16 cellular contexts compared by ENCODE assay signal in the genomic region with DNA sequence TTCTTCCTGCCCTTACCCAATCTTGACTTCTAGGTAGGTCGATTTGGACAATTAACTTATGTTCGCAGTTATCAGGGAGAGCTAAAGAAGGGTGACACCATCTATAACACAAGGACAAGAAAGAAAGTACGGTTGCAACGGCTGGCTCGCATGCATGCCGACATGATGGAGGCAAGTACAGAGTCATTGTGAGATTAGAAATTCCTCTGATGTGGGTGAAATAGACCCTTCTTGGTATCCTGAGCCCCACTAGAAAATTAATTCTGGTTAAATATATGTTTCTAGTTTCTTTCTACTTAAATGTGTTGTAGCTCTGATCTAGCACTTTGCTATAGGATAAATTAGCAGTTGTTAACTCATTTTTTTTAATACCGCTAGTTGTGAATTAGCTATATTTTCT. TPM values are rescaled to one million over a fixed set of nuclear protein-coding genes. Genes with fewer than 3 reads are reported as not detected.
A peak's percentile ranks its signal among the peaks of the same experiment; 100 is the strongest.
DNase-seq lines count a peak whose midpoint lies in the region; ATAC-seq and TF ChIP-seq lines count a peak whose summit lies in the region.
"Had no signal": no experiment of that assay in that cellular context is flagged by ENCODE, and none has a peak within 500 bp of the region (broad histone marks: within the 10 kb centered on the region; RNA-seq: fewer than 3 reads in every experiment).

No MANE protein-coding gene starts in this region.

- H3K9me3 Mint-ChIP-seq in activated T-helper 17 cell treated with anti-CD3 and anti-CD28 coated beads, Interleukin-2, amount 50 U/mL, for 72 hours = no peaks in the 10 kb centered on the region
- H3K9me3 Mint-ChIP-seq: H9 had no signal

- H3K27me3 ChIP-seq in cardiac muscle cell (no peaks in the 10 kb centered on the region), right atrium auricular region (no peaks in the 10 kb centered on the region), subcutaneous abdominal adipose tissue (ENCODE audit: control insufficient read depth in 5 of 5, insufficient read depth in 4 of 5, low read length in 5 of 5) (no peaks in the 10 kb centered on the region)
- H3K27me3 ChIP-seq: SJSA1 had no signal

- H3K9me3 ChIP-seq in cardiac muscle cell (ENCODE audit: low read depth) (no peaks in the 10 kb centered on the region), right atrium auricular region (no peaks in the 10 kb centered on the region), subcutaneous abdominal adipose tissue (ENCODE audit: control insufficient read depth in 5 of 5, low read length in 5 of 5) (no peaks in the 10 kb centered on the region)
- H3K9me3 ChIP-seq: SJSA1 had no signal

- H3K4me3 ChIP-seq in cardiac muscle cell (no peak overlapping the region), right atrium auricular region (no peak overlapping the region), subcutaneous abdominal adipose tissue (ENCODE audit: low read depth in 1 of 5, low read length in 5 of 5) (no peak overlapping the region)
- H3K4me3 ChIP-seq: SJSA1 had no signal

- in situ Hi-C loops in GM13977 (cut with MboI; ENCODE audit: low pct_unique_long_range_greater_than_20kb, low sequenced_read_pairs, unreplicated experiment) = no loop called here

- H3K27me3 Mint-ChIP-seq in activated T-helper 17 cell treated with anti-CD3 and anti-CD28 coated beads, Interleukin-2, amount 50 U/mL, for 72 hours = no peaks in the 10 kb centered on the region

- H3K27ac Mint-ChIP-seq in activated T-helper 17 cell treated with anti-CD3 and anti-CD28 coated beads, Interleukin-2, amount 50 U/mL, for 72 hours = peak overlapping the region; percentile 54
- H3K27ac Mint-ChIP-seq: H9 had no signal

- H3K27ac ChIP-seq in cardiac muscle cell = peak overlapping the region; percentile 29
- no peak overlapping the region for H3K27ac ChIP-seq in right atrium auricular region
- peak overlapping the region; percentile 77 for H3K27ac ChIP-seq in subcutaneous abdominal adipose tissue (ENCODE audit: low read depth, low read length)
- H3K27ac ChIP-seq: SJSA1 had no signal

- no peak for DNase-seq in cardiac muscle cell (ENCODE audit: low read depth in 1 of 2, low spot score in 1 of 2)
- no peak for DNase-seq in right atrium auricular region (ENCODE audit: low spot score)
- DNase-seq in GM13977 (ENCODE audit: low spot score) = peak; percentile 16
- no peak for DNase-seq in DMS53 treated with DMSO at 0.1 percent for 48 hours (lab: John Stamatoyannopoulos, UW; ENCODE audit: unreplicated experiment)
- DNase-seq: GDM1, H9, IMR-90, MM.1S, NCI-H1092 treated with DMSO at 0.1 percent for 48 hours, NCI-H510A, NCI-H774 had no signal

- H3K36me3 Mint-ChIP-seq in activated T-helper 17 cell treated with anti-CD3 and anti-CD28 coated beads, Interleukin-2, amount 50 U/mL, for 72 hours (ENCODE audit: low read depth) = peaks cover 94% of the 10 kb centered on the region

- TF ChIP-seq CTCF in cardiac muscle cell (IDR thresholded peaks at IDR 0.05; ENCODE audit: low read depth, low read length) (no peak), right atrium auricular region (IDR thresholded peaks at IDR 0.05) (no peak), GM13977 (IDR thresholded peaks at IDR 0.05; ENCODE audit: extremely low read depth, insufficient read depth, missing control alignments) (no peak)

- peaks cover 64% of the 10 kb centered on the region for H3K36me3 ChIP-seq in cardiac muscle cell
- H3K36me3 ChIP-seq in right atrium auricular region = peaks cover 77% of the 10 kb centered on the region
- H3K36me3 ChIP-seq in subcutaneous abdominal adipose tissue (ENCODE audit: control insufficient read depth in 5 of 5, insufficient read depth in 5 of 5, low read length in 5 of 5) = peaks cover 41 to 66% (median 61%) of the 10 kb centered on the region in 5 donors

- H3K4me1 ChIP-seq in cardiac muscle cell (ENCODE audit: low read depth) (no peaks in the 10 kb centered on the region), right atrium auricular region (no peaks in the 10 kb centered on the region), subcutaneous abdominal adipose tissue (ENCODE audit: control insufficient read depth in 5 of 5, insufficient read depth in 5 of 5, low read length in 5 of 5) (peaks cover 0 to 16% (median 0%) of the 10 kb centered on the region in 5 donors)

- H3K9ac ChIP-seq in subcutaneous abdominal adipose tissue (ENCODE audit: low read length in 5 of 5) = no peak overlapping the region

- ATAC-seq in activated T-helper 17 cell treated with anti-CD3 and anti-CD28 coated beads, Interleukin-2, amount 50 U/mL, for 72 hours (replicated peaks) = peak; percentile 29
- ATAC-seq in GM18909 (IDR thresholded peaks at IDR 0.05; ENCODE audit: poor library complexity, unreplicated experiment) = no peak

- peaks cover 6% of the 10 kb centered on the region for H3K4me1 Mint-ChIP-seq in activated T-helper 17 cell treated with anti-CD3 and anti-CD28 coated beads, Interleukin-2, amount 50 U/mL, for 72 hours
- H3K4me1 Mint-ChIP-seq: H9 had no signal

- no peak overlapping the region for H3K4me3 Mint-ChIP-seq in activated T-helper 17 cell treated with anti-CD3 and anti-CD28 coated beads, Interleukin-2, amount 50 U/mL, for 72 hours
- H3K4me3 Mint-ChIP-seq: H9 had no signal

RNA-seq across cellular contexts. Expression of a gene that starts 13.6 kb away (rescaled TPM):
- 9.8 and 12.8 TPM in 2 replicates for total RNA-seq in cardiac muscle cell
- 6.7 and 11.1 TPM in 2 replicates for polyA plus RNA-seq in cardiac muscle cell
- 10 to 100 TPM in 1 of 2 donors, 1 to 10 TPM in 1; 7.3 to 20.5 TPM for total RNA-seq in right atrium auricular region
- total RNA-seq in activated T-helper 17 cell treated with anti-CD3 and anti-CD28 coated beads, Interleukin-2, amount 50 U/mL, for 72 hours = 10 to 100 TPM; 11.9 to 14.9 TPM
- total RNA-seq: HT1080, SJSA1 had no signal

RNA-seq across cellular contexts. Expression of a gene that starts 14.6 kb away (rescaled TPM):
- total RNA-seq in cardiac muscle cell (39.8 and 47.5 TPM in 2 replicates), right atrium auricular region (10 to 100 TPM; 27.0 to 54.5 TPM)
- polyA plus RNA-seq in cardiac muscle cell = 43.5 and 53.2 TPM in 2 replicates
- 10 to 100 TPM; 40.6 to 69.1 TPM for total RNA-seq in activated T-helper 17 cell treated with anti-CD3 and anti-CD28 coated beads, Interleukin-2, amount 50 U/mL, for 72 hours

Comparison
In these comparisons a context has a peak if more than half of its experiments do, and no peak if none do; other contexts are left out.
1. H3K27ac ChIP-seq: peak in cardiac muscle cell (single experiment) and subcutaneous abdominal adipose tissue (single experiment); none in right atrium auricular region (0 of 2).